14 cellular contexts compared by ENCODE assay signal in the genomic region with DNA sequence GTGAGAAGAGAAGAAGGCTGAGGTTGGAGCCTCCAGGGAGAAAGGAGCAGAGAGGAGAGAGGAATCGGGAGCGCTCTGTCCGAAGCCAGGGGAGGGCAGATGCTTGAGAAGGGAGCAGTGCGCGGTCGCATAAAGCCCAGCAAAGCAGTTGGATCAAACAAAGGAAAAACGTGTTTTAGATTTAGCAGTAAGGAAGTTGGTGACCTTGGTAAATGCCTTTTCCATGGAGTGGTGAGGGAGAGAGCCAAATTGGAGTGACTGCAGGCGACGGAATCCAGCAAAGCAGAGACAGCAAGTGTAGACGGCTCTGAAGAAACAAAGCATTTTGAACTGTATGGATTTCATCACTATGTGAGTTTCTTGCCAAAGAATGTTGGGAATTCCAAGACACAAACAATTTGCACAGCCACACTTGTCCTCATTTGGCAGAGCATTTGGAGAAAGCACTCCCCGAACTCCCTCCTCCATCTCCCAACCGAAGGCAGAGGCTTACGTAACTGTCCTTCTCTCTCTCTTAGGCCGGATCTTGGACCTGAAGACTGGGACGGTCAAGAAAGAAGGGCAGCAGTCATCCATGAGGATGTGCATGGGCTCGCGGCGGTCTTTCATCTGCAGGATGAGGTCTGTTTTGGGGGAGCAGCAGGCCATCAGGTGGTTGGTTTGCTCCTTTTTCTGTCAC.
A peak's percentile ranks its signal among the peaks of the same experiment; 100 is the strongest.
DNase-seq lines count a peak whose midpoint lies in the region; ATAC-seq and TF ChIP-seq lines count a peak whose summit lies in the region.
"Had no signal": no experiment of that assay in that cellular context is flagged by ENCODE, and none has a peak within 500 bp of the region (broad histone marks: within the 10 kb centered on the region; RNA-seq: fewer than 3 reads in every experiment).

No MANE protein-coding gene starts in this region.

- H3K27ac ChIP-seq in esophagus muscularis mucosa (replicated peaks in 1 of 4) (peak overlapping the region; percentile 57 to 80 (median 68)), muscle layer of colon (ENCODE audit: low read depth, low read length) (peak overlapping the region; percentile 4)
- H3K27ac ChIP-seq: SK-N-MC had no signal

- no peaks in the 10 kb centered on the region for H3K27me3 ChIP-seq in MG63
- no peaks in the 10 kb centered on the region for H3K27me3 ChIP-seq in esophagus muscularis mucosa
- H3K27me3 ChIP-seq in muscle layer of colon (ENCODE audit: control insufficient read depth in 1 of 2, insufficient read depth in 2 of 2, low read length in 2 of 2) = no peaks in the 10 kb centered on the region

- no peak overlapping the region for H3K9ac ChIP-seq in muscle layer of colon (ENCODE audit: low read length)

- intact Hi-C loops in esophagus muscularis mucosa (cut with DNase I) = no loop called here

- H3K4me1 ChIP-seq in esophagus muscularis mucosa (peaks cover 7 to 48% (median 26%) of the 10 kb centered on the region in 4 donors), muscle layer of colon (ENCODE audit: insufficient read depth, low read length) (peaks cover 12% of the 10 kb centered on the region)

- H3K4me3 ChIP-seq in AG10803 (ENCODE audit: low read length) = no peak overlapping the region
- H3K4me3 ChIP-seq in MG63 = no peak overlapping the region
- H3K4me3 ChIP-seq in esophagus muscularis mucosa = peak overlapping the region in 1 of 4 donors; percentile 20
- no peak overlapping the region for H3K4me3 ChIP-seq in muscle layer of colon (ENCODE audit: low read depth in 1 of 2, low read length in 2 of 2)
- H3K4me3 ChIP-seq: SK-N-MC had no signal

- ATAC-seq in GM21737 (IDR thresholded peaks at IDR 0.05; ENCODE audit: unreplicated experiment) (no peak), HG02870 (IDR thresholded peaks at IDR 0.05; ENCODE audit: unreplicated experiment) (no peak)

- 43% methylated on average over 15 of the region's 18 CpGs for WGBS in esophagus muscularis mucosa

- peaks cover 16% of the 10 kb centered on the region for H3K36me3 ChIP-seq in MG63
- H3K36me3 ChIP-seq in esophagus muscularis mucosa = peaks cover 0 to 3% (median 0%) of the 10 kb centered on the region in 4 donors
- H3K36me3 ChIP-seq in muscle layer of colon (ENCODE audit: insufficient read depth, low read length) = no peaks in the 10 kb centered on the region

- H3K9me3 ChIP-seq in MG63 (no peaks in the 10 kb centered on the region; the same call in 1 of the 2 replicates), esophagus muscularis mucosa (peaks cover 0 to 7% (median 3%) of the 10 kb centered on the region in 4 donors), muscle layer of colon (ENCODE audit: low read length) (peaks cover 3% of the 10 kb centered on the region)

- no peak for TF ChIP-seq EP300 in esophagus muscularis mucosa (IDR thresholded peaks at IDR 0.05)

- TF ChIP-seq POLR2A in esophagus muscularis mucosa (IDR thresholded peaks at IDR 0.05; ENCODE audit: low read depth) = no peak

- TF ChIP-seq CTCF in AG10803 (conservative IDR thresholded peaks at IDR 0.05; ENCODE audit: low read length) (peak; percentile 25), esophagus muscularis mucosa (IDR thresholded peaks at IDR 0.05) (no peak)

- DNase-seq in AG10803 (ENCODE audit: low read depth) (peak; percentile 100), MG63 (peak; percentile 68), esophagus muscularis mucosa (ENCODE audit: extremely low spot score) (peak; percentile 90), activated T-cell treated with anti-CD3 and anti-CD28 coated beads for 4 hours (no peak), NCI-H1436 (lab: John Stamatoyannopoulos, UW) (no peak)
- DNase-seq: activated gamma-delta T cell treated with Interleukin-2 at 50 U/mL for 16 hours; CD4-positive, CD25-positive, alpha-beta regulatory T cell; cerebellar nuclear complex; NCI-H2227 treated with DMSO at 0.1 percent for 48 hours; stimulated activated CD4-positive, alpha-beta T cell treated with anti-CD3 and anti-CD28 coated beads, Interleukin-2, amount 100 ng/mL, for 24 hours had no signal

Comparison
In these comparisons a context has a peak if more than half of its experiments do, and no peak if none do; other contexts are left out.
1. DNase-seq: peak in AG10803 (single experiment), MG63 (single experiment) and esophagus muscularis mucosa (single experiment); none in activated T-cell treated with anti-CD3 and anti-CD28 coated beads for 4 hours (single experiment) and NCI-H1436 (single experiment).